ENCODE assay signal across 8 cellular contexts in the genomic region with DNA sequence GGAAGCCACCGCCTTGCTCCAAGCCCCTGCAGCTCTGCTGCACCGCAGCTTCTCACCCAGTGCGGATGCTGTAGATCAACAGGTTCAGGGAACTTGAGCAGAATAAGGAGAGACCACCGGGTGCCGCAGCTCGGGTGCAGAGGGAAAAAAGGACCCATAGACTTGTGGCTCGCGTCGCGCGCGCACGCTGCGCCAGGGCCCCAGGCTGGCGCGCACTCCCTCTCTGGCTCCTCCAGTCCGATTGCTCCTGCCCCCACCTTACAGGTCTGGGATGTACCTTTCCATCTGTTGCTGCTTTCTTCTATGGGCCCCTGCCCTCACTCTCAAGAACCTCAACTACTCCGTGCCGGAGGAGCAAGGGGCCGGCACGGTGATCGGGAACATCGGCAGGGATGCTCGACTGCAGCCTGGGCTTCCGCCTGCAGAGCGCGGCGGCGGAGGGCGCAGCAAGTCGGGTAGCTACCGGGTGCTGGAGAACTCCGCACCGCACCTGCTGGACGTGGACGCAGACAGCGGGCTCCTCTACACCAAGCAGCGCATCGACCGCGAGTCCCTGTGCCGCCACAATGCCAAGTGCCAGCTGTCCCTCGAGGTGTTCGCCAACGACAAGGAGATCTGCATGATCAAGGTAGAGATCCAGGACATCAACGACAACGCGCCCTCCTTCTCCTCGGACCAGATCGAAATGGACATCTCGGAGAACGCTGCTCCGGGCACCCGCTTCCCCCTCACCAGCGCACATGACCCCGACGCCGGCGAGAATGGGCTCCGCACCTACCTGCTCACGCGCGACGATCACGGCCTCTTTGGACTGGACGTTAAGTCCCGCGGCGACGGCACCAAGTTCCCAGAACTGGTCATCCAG. TPM values are rescaled to one million over a fixed set of nuclear protein-coding genes. Genes with fewer than 3 reads are reported as not detected.
DNase-seq lines count a peak whose midpoint lies in the region; ATAC-seq and TF ChIP-seq lines count a peak whose summit lies in the region.

No MANE protein-coding gene starts in this region.

- H3K36me3 ChIP-seq in GM23338 (ENCODE audit: insufficient read depth) (no peaks in the 10 kb centered on the region), adipocyte (ENCODE audit: control insufficient read depth, insufficient read depth, low read length, severe bottlenecking) (no peaks in the 10 kb centered on the region), gastrocnemius medialis (no peaks in the 10 kb centered on the region)

- H3K9me3 ChIP-seq in adipocyte (ENCODE audit: control insufficient read depth, low read length), result peaks cover 11% of the 10 kb centered on the region
- no peaks in the 10 kb centered on the region for H3K9me3 ChIP-seq in gastrocnemius medialis

- peak overlapping the region; percentile 81 for H3K4me3 ChIP-seq in GM23338
- H3K4me3 ChIP-seq in adipocyte (ENCODE audit: low read length), result peak overlapping the region; percentile 79
- peak overlapping the region; percentile 47 for H3K4me3 ChIP-seq in iPS-11a (ENCODE audit: low read depth, low read length)
- H3K4me3 ChIP-seq in gastrocnemius medialis, result peak overlapping the region; percentile 54 to 61 (median 58)

- H4K20me1 ChIP-seq in GM23338 (replicated peaks; ENCODE audit: insufficient read depth), result no peaks in the 10 kb centered on the region; the same call in 1 of the 2 replicates

- ATAC-seq in GM23338 (peak; percentile 39), gastrocnemius medialis (no peak)
- ATAC-seq in activated naive CD4-positive, alpha-beta T cell treated with anti-CD3 and anti-CD28 coated beads, Interleukin-2, amount 50 U/mL, for 72 hours, result no peak

- peak overlapping the region; percentile 99 for H3K4me2 ChIP-seq in GM23338

- peaks cover 16% of the 10 kb centered on the region for H3F3A ChIP-seq in GM23338 (replicated peaks; ENCODE audit: low read depth)

- in situ Hi-C loops in gastrocnemius medialis (cut with MboI; ENCODE audit: low sequenced_read_pairs in 4 of 4), result loop anchor here in 1 of 4 donors (25.0 kb wide), 1 partner anchor 1680 kb away; no protein-coding TSS in a partner anchor

- no peaks in the 10 kb centered on the region for H3K79me2 ChIP-seq in GM23338 (replicated peaks; ENCODE audit: insufficient read depth)

- peaks cover 71% of the 10 kb centered on the region for H3K27me3 Mint-ChIP-seq in GM23338 (ENCODE audit: insufficient read depth, low read depth, poor library complexity)

- H3K27me3 ChIP-seq in GM23338 (ENCODE audit: insufficient read depth) (peaks cover 95% of the 10 kb centered on the region), adipocyte (replicated peaks; ENCODE audit: control insufficient read depth, insufficient read depth, low read length) (peaks cover 71% of the 10 kb centered on the region), gastrocnemius medialis (peaks cover 51 to 70% (median 63%) of the 10 kb centered on the region in 3 donors)

- H3K36me3 Mint-ChIP-seq in GM23338 (ENCODE audit: low read depth), result no peaks in the 10 kb centered on the region
- peaks cover 26 to 64% of the 10 kb centered on the region in 2 donors for H3K36me3 Mint-ChIP-seq in activated naive CD4-positive, alpha-beta T cell treated with anti-CD3 and anti-CD28 coated beads, Interleukin-2, amount 50 U/mL, for 72 hours

- peak overlapping the region; percentile 100 for H2AFZ ChIP-seq in GM23338

- peaks cover 22% of the 10 kb centered on the region for H3K4me1 Mint-ChIP-seq in GM23338

- H3K4me3 Mint-ChIP-seq in GM23338, result peak overlapping the region; percentile 89

- no peak for TF ChIP-seq POLR2A in gastrocnemius medialis (IDR thresholded peaks at IDR 0.05)

- intact Hi-C loops in gastrocnemius medialis (cut with DNase I; ENCODE audit: low total_unique reads), result no loop called here

- no peaks in the 10 kb centered on the region; the same call in 1 of the 3 replicates for H3K9me3 Mint-ChIP-seq in GM23338
- peaks cover 0 to 18% of the 10 kb centered on the region in 2 donors for H3K9me3 Mint-ChIP-seq in activated naive CD4-positive, alpha-beta T cell treated with anti-CD3 and anti-CD28 coated beads, Interleukin-2, amount 50 U/mL, for 72 hours

- H3K9me2 ChIP-seq in GM23338 (ENCODE audit: insufficient read depth), result no peaks in the 10 kb centered on the region

- H3K27ac Mint-ChIP-seq in GM23338, result no peak overlapping the region; the same call in 1 of the 2 replicates
- H3K27ac Mint-ChIP-seq in activated naive CD4-positive, alpha-beta T cell treated with anti-CD3 and anti-CD28 coated beads, Interleukin-2, amount 50 U/mL, for 72 hours, result peak overlapping the region in 1 of 2 donors; percentile 91

- H3K27ac ChIP-seq in GM23338 (ENCODE audit: low read depth), result no peak overlapping the region
- peak overlapping the region in 3 of 4 donors; percentile 34 to 65 (median 57) for H3K27ac ChIP-seq in gastrocnemius medialis

- H3K4me1 ChIP-seq in GM23338 (ENCODE audit: insufficient read depth) (peaks cover 11% of the 10 kb centered on the region), adipocyte (ENCODE audit: control insufficient read depth, insufficient read depth, low read length) (peaks cover 31% of the 10 kb centered on the region), gastrocnemius medialis (peaks cover 18 to 26% of the 10 kb centered on the region in 2 donors)

- peak; percentile 65 for DNase-seq in GM23338 (ENCODE audit: low spot score)
- peak; percentile 0 for DNase-seq in adipocyte (ENCODE audit: low read depth)
- DNase-seq in gastrocnemius medialis, result no peak
- no peak for DNase-seq in SW 1271 (lab: John Stamatoyannopoulos, UW)
- no peak for DNase-seq in UCSD-AML1 (lab: John Stamatoyannopoulos, UW; ENCODE audit: unreplicated experiment)
- no peak for DNase-seq in activated naive CD4-positive, alpha-beta T cell treated with anti-CD3 and anti-CD28 coated beads, Interleukin-2, amount 50 U/mL, for 72 hours (ENCODE audit: low spot score in 2 of 2)
- no peak for DNase-seq in NCI-H226

- TF ChIP-seq CTCF in GM23338 (conservative IDR thresholded peaks at IDR 0.05; ENCODE audit: low read depth in 2 of 2) (no peak; a peak in 1 of 4 replicates), gastrocnemius medialis (IDR thresholded peaks at IDR 0.05 in 4 of 5, conservative IDR thresholded peaks at IDR 0.05 in 1 of 5) (no peak)

- H3K9ac ChIP-seq in adipocyte (ENCODE audit: low read length), result no peak overlapping the region

TF ChIP-seq in GM23338, 12 proteins besides CTCF, POLR2A, EP300 and RAD21:
- TF ChIP-seq EZH2 (IDR thresholded peaks at IDR 0.05; ENCODE audit: low read depth, unreplicated experiment) (peak; percentile 79), EZH2phosphoT487 (IDR thresholded peaks at IDR 0.05; ENCODE audit: unreplicated experiment) (peak; percentile 62)
- TF ChIP-seq, protein P1, sequence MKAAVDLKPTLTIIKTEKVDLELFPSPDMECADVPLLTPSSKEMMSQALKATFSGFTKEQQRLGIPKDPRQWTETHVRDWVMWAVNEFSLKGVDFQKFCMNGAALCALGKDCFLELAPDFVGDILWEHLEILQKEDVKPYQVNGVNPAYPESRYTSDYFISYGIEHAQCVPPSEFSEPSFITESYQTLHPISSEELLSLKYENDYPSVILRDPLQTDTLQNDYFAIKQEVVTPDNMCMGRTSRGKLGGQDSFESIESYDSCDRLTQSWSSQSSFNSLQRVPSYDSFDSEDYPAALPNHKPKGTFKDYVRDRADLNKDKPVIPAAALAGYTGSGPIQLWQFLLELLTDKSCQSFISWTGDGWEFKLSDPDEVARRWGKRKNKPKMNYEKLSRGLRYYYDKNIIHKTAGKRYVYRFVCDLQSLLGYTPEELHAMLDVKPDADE (IDR thresholded peaks at IDR 0.05), result no peak
TF ChIP-seq in GM23338: peak in this region for 2.

RNA-seq across cellular contexts. Expression of gene PCDH17, which starts 1.0 kb away (rescaled TPM):
- 1.3 and 1.4 TPM in 2 replicates for total RNA-seq in GM23338 (2014; rRNA removed; shearing (Covaris generic))
- polyA plus RNA-seq in GM23338 (2016; fragmentation: Nextera tagmentation; extraction: Ambion mirVana), result 0.27 and 0.35 TPM in 2 replicates
- total RNA-seq in gastrocnemius medialis, result 1 to 10 TPM in 2 of 4 donors, under 1 TPM in 2; 0.51 to 1.4 (median 1.1) TPM
- not detected for total RNA-seq in activated naive CD4-positive, alpha-beta T cell treated with anti-CD3 and anti-CD28 coated beads, Interleukin-2, amount 50 U/mL, for 72 hours

Comparison
In these comparisons a context has a peak if more than half of its experiments do, and no peak if none do; other contexts are left out.
1. DNase-seq: peak in GM23338 (single experiment) and adipocyte (single experiment); none in gastrocnemius medialis (0 of 2), SW 1271 (0 of 2), UCSD-AML1 (single experiment), activated naive CD4-positive, alpha-beta T cell treated with anti-CD3 and anti-CD28 coated beads, Interleukin-2, amount 50 U/mL, for 72 hours (0 of 2) and NCI-H226 (single experiment).
2. Peak in every context shown above with its lines, with median percentiles within 50 percentile points of each other: H3K4me3 ChIP-seq.